Comparison of ENCODE assay signal across 11 cellular contexts in genomic region chr12:96192926-96193573, GRCh38. TPM values are rescaled to one million over a fixed set of nuclear protein-coding genes. Genes with fewer than 3 reads are reported as not detected.
DNase-seq lines count a peak whose midpoint lies in the region; ATAC-seq and TF ChIP-seq lines count a peak whose summit lies in the region.
"Had no signal": no experiment of that assay in that cellular context is flagged by ENCODE, and none has a peak within 500 bp of the region (broad histone marks: within the 10 kb centered on the region; RNA-seq: fewer than 3 reads in every experiment).

No MANE protein-coding gene starts in this region.

- H3K36me3 Mint-ChIP-seq in activated naive CD8-positive, alpha-beta T cell, result no peaks in the 10 kb centered on the region
- H3K36me3 Mint-ChIP-seq in naive B cell, result peaks cover 0 to 8% of the 10 kb centered on the region in 2 donors

- TF ChIP-seq POLR2A in heart left ventricle (IDR thresholded peaks at IDR 0.05) (no peak), upper lobe of left lung (IDR thresholded peaks at IDR 0.05) (no peak)

- ATAC-seq in heart left ventricle, result no peak
- ATAC-seq in Right ventricle myocardium superior (ENCODE audit: poor library complexity), result no peak
- ATAC-seq in naive B cell (ENCODE audit: low read depth in 2 of 2), result no peak
- no peak for ATAC-seq in upper lobe of left lung (ENCODE audit: low FRiP score in 2 of 2)

- H3K4me1 Mint-ChIP-seq in activated naive CD8-positive, alpha-beta T cell (ENCODE audit: low read depth), result peaks cover 52% of the 10 kb centered on the region
- H3K4me1 Mint-ChIP-seq in naive B cell, result peaks cover 40 to 69% (median 48%) of the 10 kb centered on the region in 3 donors

- H3K27me3 Mint-ChIP-seq in activated naive CD8-positive, alpha-beta T cell, result no peaks in the 10 kb centered on the region
- H3K27me3 Mint-ChIP-seq in naive B cell, result no peaks in the 10 kb centered on the region

- H3K36me3 ChIP-seq in heart left ventricle, result no peaks in the 10 kb centered on the region
- H3K36me3 ChIP-seq in upper lobe of left lung, result no peaks in the 10 kb centered on the region

- WGBS in heart left ventricle, 4 donors, result 58 to 64% (median 62%) methylated on average over 9 of the region's 9 CpGs
- 74 to 78% methylated on average over 9 of the region's 9 CpGs for WGBS in upper lobe of left lung, 2 donors

- peaks cover 0 to 38% (median 11%) of the 10 kb centered on the region in 12 donors for H3K4me1 ChIP-seq in heart left ventricle
- H3K4me1 ChIP-seq in upper lobe of left lung, result peaks cover 6 to 25% (median 16%) of the 10 kb centered on the region in 4 donors

- intact Hi-C loops in heart left ventricle (cut with DNase I), result no loop called here
- intact Hi-C loops in Right ventricle myocardium superior (cut with DNase I), result no loop called here

- no peak for TF ChIP-seq EP300 in upper lobe of left lung (IDR thresholded peaks at IDR 0.05)

- H3K4me3 Mint-ChIP-seq in activated naive CD8-positive, alpha-beta T cell, result peak overlapping the region; percentile 84
- peak overlapping the region; percentile 68 to 97 (median 88) for H3K4me3 Mint-ChIP-seq in naive B cell

- TF ChIP-seq CTCF in heart left ventricle (IDR thresholded peaks at IDR 0.05), result no peak
- no peak for TF ChIP-seq CTCF in upper lobe of left lung (IDR thresholded peaks at IDR 0.05)

- peak overlapping the region in 10 of 12 donors; percentile 74 to 95 (median 90) for H3K27ac ChIP-seq in heart left ventricle
- peak overlapping the region; percentile 82 to 91 (median 88) for H3K27ac ChIP-seq in upper lobe of left lung

- peak overlapping the region in 4 of 12 donors; percentile 68 to 98 (median 80) for H3K4me3 ChIP-seq in heart left ventricle
- no peak overlapping the region for H3K4me3 ChIP-seq in upper lobe of left lung

- no peaks in the 10 kb centered on the region for H3K9me3 Mint-ChIP-seq in activated naive CD8-positive, alpha-beta T cell (ENCODE audit: low read depth)
- no peaks in the 10 kb centered on the region for H3K9me3 Mint-ChIP-seq in naive B cell

- no peaks in the 10 kb centered on the region for H3K9me3 ChIP-seq in heart left ventricle
- no peaks in the 10 kb centered on the region for H3K9me3 ChIP-seq in upper lobe of left lung
- H3K9me3 ChIP-seq: SK-N-SH had no signal

- no peaks in the 10 kb centered on the region for H3K27me3 ChIP-seq in heart left ventricle
- no peaks in the 10 kb centered on the region for H3K27me3 ChIP-seq in upper lobe of left lung

- DNase-seq in heart left ventricle (no peak), Right ventricle myocardium superior (no peak), naive B cell (no peak), upper lobe of left lung (no peak), Kasumi-1 (lab: John Stamatoyannopoulos, UW) (no peak), NCI-H510A (lab: John Stamatoyannopoulos, UW) (no peak), cerebellum (ENCODE audit: low spot score) (no peak)
- DNase-seq: kidney glomerular epithelial cell, NCI-H2227 treated with DMSO at 0.1 percent for 48 hours, SK-N-SH had no signal

- peak overlapping the region; percentile 91 for H3K27ac Mint-ChIP-seq in activated naive CD8-positive, alpha-beta T cell
- H3K27ac Mint-ChIP-seq in naive B cell, result peak overlapping the region; percentile 90 to 100 (median 92)

RNA-seq across cellular contexts. Expression of gene ELK3, which starts 1.1 kb away (rescaled TPM):
- total RNA-seq in heart left ventricle (10 to 100 TPM; 14.3 to 42.3 (median 18.6) TPM), Right ventricle myocardium superior (18.9 TPM), upper lobe of left lung (10 to 100 TPM in 5 of 6 donors, 1 to 10 TPM in 1; 7.3 to 38.4 (median 22.1) TPM), cerebellum (6.5 TPM)
- polyA plus RNA-seq in heart left ventricle (10 to 100 TPM in 1 of 2 donors, 1 to 10 TPM in 1; 5.7 to 20.7 TPM), naive B cell (ENCODE audit: low read depth in 6 of 6) (10 to 100 TPM; 12.1 to 20.9 (median 14.8) TPM)
